ENCODE assay signal across 30 cellular contexts in genomic region chr12:974281-974862, GRCh38.
"Had no signal": no experiment of that assay in that cellular context is flagged by ENCODE, and none has a peak within 500 bp of the region (broad histone marks: within the 10 kb centered on the region; RNA-seq: fewer than 3 reads in every experiment).

No MANE protein-coding gene starts in this region.

- H3K9me3 ChIP-seq: heart left ventricle had no signal

- ATAC-seq: activated CD4-positive, alpha-beta T cell treated with anti-CD3 and anti-CD28 coated beads for 36 hours; activated CD8-positive, alpha-beta T cell treated with anti-CD3 and anti-CD28 coated beads, Interleukin-2, amount 10 ng/mL, durations not matched to agents 7 days and 5 days; activated naive CD4-positive, alpha-beta T cell treated with anti-CD3 and anti-CD28 coated beads, Interleukin-2, amount 50 U/mL, for 72 hours; activated T-cell treated with anti-CD3 and anti-CD28 coated beads, Interleukin-2, amount 50 U/mL, for 72 hours; esophagus mucosa; heart left ventricle; T-helper 17 cell had no signal

- H3K4me3 Mint-ChIP-seq: activated CD4-positive, alpha-beta memory T cell treated with anti-CD3 and anti-CD28 coated beads for 36 hours; activated CD4-positive, alpha-beta T cell treated with anti-CD3 and anti-CD28 coated beads for 36 hours; activated CD4-positive, alpha-beta T cell treated with anti-CD3 and anti-CD28 coated beads, Interleukin-2, amount 10 ng/mL, durations not matched to agents 24 days and 14 days; activated CD8-positive, alpha-beta T cell treated with anti-CD3 and anti-CD28 coated beads, Interleukin-2, amount 10 ng/mL, durations not matched to agents 7 days and 5 days; activated naive CD4-positive, alpha-beta T cell treated with anti-CD3 and anti-CD28 coated beads, Interleukin-2, amount 10 ng/mL, durations not matched to agents 7 days and 5 days; activated naive CD8-positive, alpha-beta T cell treated with anti-CD3 and anti-CD28 coated beads, Interleukin-2, amount 10 ng/mL, durations not matched to agents 7 days and 5 days; activated T-cell treated with anti-CD3 and anti-CD28 coated beads, Interleukin-2, amount 50 U/mL, for 24 hours; activated T-cell treated with anti-CD3 and anti-CD28 coated beads, Interleukin-2, amount 50 U/mL, for 72 hours; central memory CD8-positive, alpha-beta T cell; dendritic cell treated with granulocyte-macrophage colony-stimulating factor and Interleukin-4, amounts not matched to agents 40 ng/mL and 50 ng/mL, for 4 days; endodermal cell; T-helper 17 cell; T-helper 2 cell treated with Interferon-gamma antibody and Interleukin-4, amounts not matched to agents 5 μg/mL and 100 μg/mL, for 36 hours had no signal

- H3K36me3 Mint-ChIP-seq: activated CD4-positive, alpha-beta memory T cell treated with anti-CD3 and anti-CD28 coated beads for 36 hours; activated naive CD4-positive, alpha-beta T cell treated with anti-CD3 and anti-CD28 coated beads, Interleukin-2, amount 10 ng/mL, durations not matched to agents 7 days and 5 days; activated naive CD4-positive, alpha-beta T cell treated with anti-CD3 and anti-CD28 coated beads, Interleukin-2, amount 50 U/mL, for 72 hours had no signal

- H3K4me3 ChIP-seq: coronary artery, dorsolateral prefrontal cortex, heart left ventricle had no signal

- H3K9me3 Mint-ChIP-seq: activated CD4-positive, alpha-beta memory T cell treated with anti-CD3 and anti-CD28 coated beads for 36 hours; activated CD4-positive, alpha-beta T cell treated with anti-CD3 and anti-CD28 coated beads, Interleukin-2, amount 10 ng/mL, durations not matched to agents 24 days and 14 days; activated naive CD4-positive, alpha-beta T cell treated with anti-CD3 and anti-CD28 coated beads, Interleukin-2, amount 10 ng/mL, durations not matched to agents 7 days and 5 days; activated naive CD4-positive, alpha-beta T cell treated with anti-CD3 and anti-CD28 coated beads, Interleukin-2, amount 50 U/mL, for 72 hours; activated naive CD8-positive, alpha-beta T cell treated with anti-CD3 and anti-CD28 coated beads, Interleukin-2, amount 10 ng/mL, durations not matched to agents 7 days and 5 days; activated T-cell treated with anti-CD3 and anti-CD28 coated beads, Interleukin-2, amount 50 U/mL, for 24 hours; activated T-cell treated with anti-CD3 and anti-CD28 coated beads, Interleukin-2, amount 50 U/mL, for 72 hours; central memory CD8-positive, alpha-beta T cell; dendritic cell treated with granulocyte-macrophage colony-stimulating factor and Interleukin-4, amounts not matched to agents 40 ng/mL and 50 ng/mL, for 4 days; T-helper 2 cell treated with Interferon-gamma antibody and Interleukin-4, amounts not matched to agents 5 μg/mL and 100 μg/mL, for 36 hours had no signal

- H3K4me1 Mint-ChIP-seq: activated CD4-positive, alpha-beta T cell treated with anti-CD3 and anti-CD28 coated beads for 36 hours; activated CD4-positive, alpha-beta T cell treated with anti-CD3 and anti-CD28 coated beads, Interleukin-2, amount 10 ng/mL, durations not matched to agents 24 days and 14 days; activated naive CD4-positive, alpha-beta T cell treated with anti-CD3 and anti-CD28 coated beads, Interleukin-2, amount 10 ng/mL, durations not matched to agents 7 days and 5 days; activated naive CD8-positive, alpha-beta T cell treated with anti-CD3 and anti-CD28 coated beads, Interleukin-2, amount 10 ng/mL, durations not matched to agents 7 days and 5 days; central memory CD8-positive, alpha-beta T cell; T-helper 17 cell had no signal

- DNase-seq: activated CD4-positive, alpha-beta memory T cell treated with anti-CD3 and anti-CD28 coated beads for 36 hours; activated CD4-positive, alpha-beta T cell treated with anti-CD3 and anti-CD28 coated beads for 36 hours; activated CD4-positive, alpha-beta T cell treated with anti-CD3 and anti-CD28 coated beads, Interleukin-2, amount 10 ng/mL, durations not matched to agents 24 days and 14 days; activated CD4-positive, CD25-positive, alpha-beta regulatory T cell; activated CD4-positive, CD25-positive, alpha-beta regulatory T cell treated with anti-CD3 and anti-CD28 coated beads, Interleukin-2, amount 50 U/mL, for 72 hours; activated CD8-positive, alpha-beta memory T cell treated with anti-CD3 and anti-CD28 coated beads, Interleukin-2, amount 50 U/mL, for 48 hours; activated CD8-positive, alpha-beta T cell treated with anti-CD3 and anti-CD28 coated beads, Interleukin-2, amount 10 ng/mL, durations not matched to agents 7 days and 5 days; activated gamma-delta T cell; activated naive CD4-positive, alpha-beta T cell; activated naive CD4-positive, alpha-beta T cell treated with anti-CD3 and anti-CD28 coated beads, Interleukin-2, amount 10 ng/mL, durations not matched to agents 7 days and 5 days; activated naive CD8-positive, alpha-beta T cell treated with anti-CD3 and anti-CD28 coated beads, Interleukin-2, amount 10 ng/mL, durations not matched to agents 7 days and 5 days; activated T-cell treated with anti-CD3 and anti-CD28 coated beads for 4 hours; activated T-cell treated with anti-CD3 and anti-CD28 coated beads, Interleukin-2, amount 50 U/mL, for 24 hours; activated T-cell treated with anti-CD3 and anti-CD28 coated beads, Interleukin-2, amount 50 U/mL, for 72 hours; brain microvascular endothelial cell; dorsolateral prefrontal cortex; effector memory CD4-positive, alpha-beta T cell; endodermal cell; foreskin fibroblast; glutamatergic neuron; heart left ventricle; T-helper 17 cell; T1000; WERI-Rb-1 had no signal

- H3K27ac ChIP-seq: brain microvascular endothelial cell, coronary artery, dorsolateral prefrontal cortex, heart left ventricle, WERI-Rb-1 had no signal

- H3K36me3 ChIP-seq: brain microvascular endothelial cell, WERI-Rb-1 had no signal

- H3K27me3 Mint-ChIP-seq: activated CD4-positive, alpha-beta memory T cell treated with anti-CD3 and anti-CD28 coated beads for 36 hours; activated CD4-positive, alpha-beta T cell treated with anti-CD3 and anti-CD28 coated beads for 36 hours; activated naive CD8-positive, alpha-beta T cell treated with anti-CD3 and anti-CD28 coated beads, Interleukin-2, amount 10 ng/mL, durations not matched to agents 7 days and 5 days; activated T-cell treated with anti-CD3 and anti-CD28 coated beads, Interleukin-2, amount 50 U/mL, for 24 hours; central memory CD8-positive, alpha-beta T cell; dendritic cell treated with granulocyte-macrophage colony-stimulating factor and Interleukin-4, amounts not matched to agents 40 ng/mL and 50 ng/mL, for 4 days; T-helper 17 cell had no signal

- H3K27me3 ChIP-seq: brain microvascular endothelial cell, dorsolateral prefrontal cortex, heart left ventricle had no signal

- H3K27ac Mint-ChIP-seq: activated CD4-positive, alpha-beta memory T cell treated with anti-CD3 and anti-CD28 coated beads for 36 hours; activated CD4-positive, alpha-beta T cell treated with anti-CD3 and anti-CD28 coated beads for 36 hours; activated CD4-positive, alpha-beta T cell treated with anti-CD3 and anti-CD28 coated beads, Interleukin-2, amount 10 ng/mL, durations not matched to agents 24 days and 14 days; activated CD8-positive, alpha-beta T cell treated with anti-CD3 and anti-CD28 coated beads, Interleukin-2, amount 10 ng/mL, durations not matched to agents 7 days and 5 days; activated naive CD4-positive, alpha-beta T cell treated with anti-CD3 and anti-CD28 coated beads, Interleukin-2, amount 10 ng/mL, durations not matched to agents 7 days and 5 days; activated naive CD4-positive, alpha-beta T cell treated with anti-CD3 and anti-CD28 coated beads, Interleukin-2, amount 50 U/mL, for 72 hours; activated naive CD8-positive, alpha-beta T cell treated with anti-CD3 and anti-CD28 coated beads, Interleukin-2, amount 10 ng/mL, durations not matched to agents 7 days and 5 days; activated T-cell treated with anti-CD3 and anti-CD28 coated beads, Interleukin-2, amount 50 U/mL, for 24 hours; activated T-cell treated with anti-CD3 and anti-CD28 coated beads, Interleukin-2, amount 50 U/mL, for 72 hours; dendritic cell treated with granulocyte-macrophage colony-stimulating factor and Interleukin-4, amounts not matched to agents 40 ng/mL and 50 ng/mL, for 4 days; endodermal cell; T-helper 17 cell; T-helper 2 cell treated with Interferon-gamma antibody and Interleukin-4, amounts not matched to agents 5 μg/mL and 100 μg/mL, for 36 hours had no signal
